1 cellular context compared by ENCODE assay signal in genomic region chrX:130216312-130216711, GRCh38.
TF ChIP-seq lines count a peak whose summit lies in the region.

No MANE protein-coding gene starts in this region.

TF ChIP-seq in H1, 55 proteins besides CTCF, POLR2A, EP300 and RAD21 (continued from another document):
- TF ChIP-seq SIN3A (conservative IDR thresholded peaks at IDR 0.05 in 1 of 2, IDR thresholded peaks at IDR 0.05 in 1 of 2; ENCODE audit: low read depth in 1 of 2, low read length in 2 of 2): no peak
- TF ChIP-seq, protein P1, sequence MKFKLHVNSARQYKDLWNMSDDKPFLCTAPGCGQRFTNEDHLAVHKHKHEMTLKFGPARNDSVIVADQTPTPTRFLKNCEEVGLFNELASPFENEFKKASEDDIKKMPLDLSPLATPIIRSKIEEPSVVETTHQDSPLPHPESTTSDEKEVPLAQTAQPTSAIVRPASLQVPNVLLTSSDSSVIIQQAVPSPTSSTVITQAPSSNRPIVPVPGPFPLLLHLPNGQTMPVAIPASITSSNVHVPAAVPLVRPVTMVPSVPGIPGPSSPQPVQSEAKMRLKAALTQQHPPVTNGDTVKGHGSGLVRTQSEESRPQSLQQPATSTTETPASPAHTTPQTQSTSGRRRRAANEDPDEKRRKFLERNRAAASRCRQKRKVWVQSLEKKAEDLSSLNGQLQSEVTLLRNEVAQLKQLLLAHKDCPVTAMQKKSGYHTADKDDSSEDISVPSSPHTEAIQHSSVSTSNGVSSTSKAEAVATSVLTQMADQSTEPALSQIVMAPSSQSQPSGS (IDR thresholded peaks at IDR 0.05; ENCODE audit: low read length): no peak
- no peak for TF ChIP-seq CREB1 (IDR thresholded peaks at IDR 0.05)
